ENCODE assay signal across 8 cellular contexts in genomic region chr3:100089802-100090668, GRCh38. TPM values are rescaled to one million over a fixed set of nuclear protein-coding genes. Genes with fewer than 3 reads are reported as not detected.
DNase-seq lines count a peak whose midpoint lies in the region; ATAC-seq and TF ChIP-seq lines count a peak whose summit lies in the region.

No MANE protein-coding gene starts in this region.

- no peak overlapping the region; the same call in 1 of the 2 replicates for H3K9ac ChIP-seq in HUES48 (ENCODE audit: low read depth, low read length)

- H3K36me3 ChIP-seq in HUES48 (ENCODE audit: control insufficient read depth, insufficient read depth, low read length) (no peaks in the 10 kb centered on the region), vagina (no peaks in the 10 kb centered on the region)

- DNase-seq in iPS DF 4.7 (ENCODE audit: extremely low read depth, low spot score) (peak; percentile 46), vagina (ENCODE audit: extremely low spot score in 2 of 2) (no peak), NCI-H748 (lab: John Stamatoyannopoulos, UW; ENCODE audit: unreplicated experiment) (no peak), NCI-H2029 treated with DMSO at 0.1 percent for 48 hours (lab: John Stamatoyannopoulos, UW) (no peak)

- no peak for TF ChIP-seq POLR2A in vagina (IDR thresholded peaks at IDR 0.05)

- H3K27me3 ChIP-seq in HUES48 (ENCODE audit: control insufficient read depth, insufficient read depth, low read length): no peaks in the 10 kb centered on the region
- no peaks in the 10 kb centered on the region for H3K27me3 ChIP-seq in vagina

- no peak overlapping the region for H3K4me3 ChIP-seq in HUES48 (ENCODE audit: low read depth, low read length)
- H3K4me3 ChIP-seq in WI38 (ENCODE audit: low read depth, low read length): no peak overlapping the region
- no peak overlapping the region for H3K4me3 ChIP-seq in vagina

- TF ChIP-seq CTCF in GM12872 (IDR thresholded peaks at IDR 0.05; ENCODE audit: insufficient read depth, low read depth, low read length) (peak; percentile 73), WI38 (IDR thresholded peaks at IDR 0.05; ENCODE audit: low read depth, low read length) (peak; percentile 71), vagina (IDR thresholded peaks at IDR 0.05) (peak in 1 of 3 experiments; percentile 33)

- H3K9me3 ChIP-seq in HUES48 (ENCODE audit: control insufficient read depth, insufficient read depth, low read length): no peaks in the 10 kb centered on the region
- H3K9me3 ChIP-seq in vagina: no peaks in the 10 kb centered on the region

- peak overlapping the region; percentile 55 for H3K27ac ChIP-seq in HUES48 (ENCODE audit: low read depth, low read length)
- peak overlapping the region; percentile 2 for H3K27ac ChIP-seq in vagina

- intact Hi-C loops in vagina (cut with DNase I): no loop called here

- peak; percentile 76 for ATAC-seq in GM21723 (IDR thresholded peaks at IDR 0.05; ENCODE audit: unreplicated experiment)

- H3K4me1 ChIP-seq in HUES48 (ENCODE audit: control insufficient read depth, insufficient read depth, low read length) (peaks cover 44% of the 10 kb centered on the region), vagina (peaks cover 8% of the 10 kb centered on the region)

RNA-seq across cellular contexts. Expression of gene FILIP1L, which starts 24.3 kb away (rescaled TPM):
- 41.5 TPM for total RNA-seq in vagina
